Comparison of ENCODE assay signal across 8 cellular contexts in the genomic region with DNA sequence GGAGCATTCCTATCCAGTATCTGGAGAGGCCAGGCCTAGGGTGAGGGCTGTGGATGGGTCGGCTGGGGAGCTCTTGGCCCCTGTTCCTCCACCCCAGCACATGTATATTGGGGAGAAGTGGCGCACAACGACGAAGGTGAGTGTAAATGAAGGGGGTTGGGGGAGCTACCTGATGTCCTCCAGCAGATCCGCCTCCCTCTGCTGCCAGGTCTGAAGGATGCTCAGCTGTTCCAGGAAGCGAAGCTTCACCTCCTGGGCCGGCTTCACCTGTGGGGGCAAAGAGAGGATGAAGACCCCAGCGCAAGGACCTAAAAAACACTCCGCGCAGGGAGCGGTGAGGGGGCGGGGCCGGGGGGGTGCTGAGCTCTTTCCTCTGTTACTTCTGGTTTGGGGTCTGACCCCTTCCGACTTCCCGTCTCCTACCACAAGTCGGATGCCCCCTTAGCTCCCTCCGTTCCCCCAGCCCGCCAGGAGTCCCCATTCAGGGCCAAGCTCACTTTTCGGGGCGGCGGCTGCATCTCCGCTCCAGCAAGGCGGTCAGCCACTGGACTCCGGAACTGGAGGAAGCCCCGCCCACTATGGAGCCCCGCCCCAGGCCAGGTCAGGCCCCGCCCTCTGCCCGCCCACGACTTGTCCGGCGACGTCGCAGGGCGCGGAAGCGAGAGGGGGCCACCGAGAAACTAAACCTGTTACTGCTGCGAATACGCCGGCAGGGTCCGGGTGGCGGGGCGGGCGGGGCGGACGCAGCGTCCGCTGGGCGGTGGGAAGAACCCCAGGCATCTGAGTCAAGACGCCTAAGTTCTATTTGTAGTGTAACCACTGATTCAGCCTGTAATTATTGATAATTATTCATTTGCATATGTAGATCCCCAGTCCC. TPM values are rescaled to one million over a fixed set of nuclear protein-coding genes. Genes with fewer than 3 reads are reported as not detected.
DNase-seq lines count a peak whose midpoint lies in the region; ATAC-seq and TF ChIP-seq lines count a peak whose summit lies in the region.

A gene (minus strand): TSS at position 568 of the 877 bp plus-strand sequence. CDS start 50 bp downstream, at position 518.

- peak within 1 kb of the TSS; percentile 79 for H3K4me3 ChIP-seq in BJ (ENCODE audit: low read depth, low read length)
- peak within 1 kb of the TSS; percentile 68 for H3K4me3 ChIP-seq in fibroblast of mammary gland (ENCODE audit: control insufficient read depth, low read depth, low read length)

- TF ChIP-seq POLR2A in GM19099 (IDR thresholded peaks at IDR 0.05; ENCODE audit: extremely low read depth, insufficient read length, low read depth) = peak; percentile 69

- no peak for DNase-seq in BJ (ENCODE audit: low read depth)
- peak; percentile 18 for DNase-seq in OCI-M2 (lab: John Stamatoyannopoulos, UW; ENCODE audit: unreplicated experiment)
- peak; percentile 75 for DNase-seq in activated T-helper 1 cell treated with Interleukin-2 at 50 U/mL for 16 hours (ENCODE audit: low read depth)
- DNase-seq in fibroblast of mammary gland (ENCODE audit: low read depth) = peak; percentile 72
- DNase-seq in natural killer cell treated with Interleukin-12 subunit alpha and Interleukin-12 subunit beta and Interleukin-15 and Interleukin-18, amount 100 ng/mL, for 72 hours (ENCODE audit: low spot score) = peak; percentile 87
- peak; percentile 79 for DNase-seq in stimulated activated naive B cell treated with anti-CD40 and anti-IgM and Interleukin-4, amounts not matched to agents 10 μg/mL and 1 μg/mL and 100 μg/mL, for 72 hours

- CTCF ChIA-PET in BJ (lab: Yijun Ruan, JAX) = interaction anchor here (1.1 to 2.8 kb wide), 3 partner anchors 9 to 32 kb away, joined by 4 to 12 read pairs (median 9); a partner anchor contains a TSS

- H3K27me3 ChIP-seq in BJ (ENCODE audit: control insufficient read depth, insufficient read depth, low read length) = no peaks in the 10 kb centered on the region

- H3K4me1 Mint-ChIP-seq in natural killer cell treated with Interleukin-12 subunit alpha and Interleukin-12 subunit beta and Interleukin-15 and Interleukin-18, amount 100 ng/mL, for 72 hours (ENCODE audit: low read depth in 2 of 2) = peaks cover 32 to 36% of the 10 kb centered on the region in 2 donors
- H3K4me1 Mint-ChIP-seq in stimulated activated naive B cell treated with anti-CD40 and anti-IgM and Interleukin-4, amounts not matched to agents 10 μg/mL and 1 μg/mL and 100 μg/mL, for 72 hours = peaks cover 15 to 34% of the 10 kb centered on the region in 2 donors

- peaks cover 26% of the 10 kb centered on the region for H3K36me3 ChIP-seq in BJ (ENCODE audit: control insufficient read depth, insufficient read depth, low read length)

- peak within 1 kb of the TSS; percentile 84 to 95 for H3K27ac Mint-ChIP-seq in natural killer cell treated with Interleukin-12 subunit alpha and Interleukin-12 subunit beta and Interleukin-15 and Interleukin-18, amount 100 ng/mL, for 72 hours
- peak within 1 kb of the TSS; percentile 98 for H3K27ac Mint-ChIP-seq in stimulated activated naive B cell treated with anti-CD40 and anti-IgM and Interleukin-4, amounts not matched to agents 10 μg/mL and 1 μg/mL and 100 μg/mL, for 72 hours

- H3K36me3 Mint-ChIP-seq in natural killer cell treated with Interleukin-12 subunit alpha and Interleukin-12 subunit beta and Interleukin-15 and Interleukin-18, amount 100 ng/mL, for 72 hours = peaks cover 6% of the 10 kb centered on the region
- H3K36me3 Mint-ChIP-seq in stimulated activated naive B cell treated with anti-CD40 and anti-IgM and Interleukin-4, amounts not matched to agents 10 μg/mL and 1 μg/mL and 100 μg/mL, for 72 hours = peaks cover 11 to 25% of the 10 kb centered on the region in 2 donors

- ATAC-seq in HG03342 (IDR thresholded peaks at IDR 0.05; ENCODE audit: unreplicated experiment) = peak; percentile 91
- ATAC-seq in natural killer cell treated with Interleukin-12 subunit alpha and Interleukin-12 subunit beta and Interleukin-15 and Interleukin-18, amount 100 ng/mL, for 72 hours = peak; percentile 97 to 99
- ATAC-seq in stimulated activated naive B cell treated with anti-CD40 and anti-IgM and Interleukin-4, amounts not matched to agents 10 μg/mL and 1 μg/mL and 100 μg/mL, for 72 hours (replicated peaks) = peak; percentile 95 to 97

- H3K9me3 Mint-ChIP-seq in natural killer cell treated with Interleukin-12 subunit alpha and Interleukin-12 subunit beta and Interleukin-15 and Interleukin-18, amount 100 ng/mL, for 72 hours = no peaks in the 10 kb centered on the region
- H3K9me3 Mint-ChIP-seq in stimulated activated naive B cell treated with anti-CD40 and anti-IgM and Interleukin-4, amounts not matched to agents 10 μg/mL and 1 μg/mL and 100 μg/mL, for 72 hours = no peaks in the 10 kb centered on the region

- no peaks in the 10 kb centered on the region for H3K27me3 Mint-ChIP-seq in natural killer cell treated with Interleukin-12 subunit alpha and Interleukin-12 subunit beta and Interleukin-15 and Interleukin-18, amount 100 ng/mL, for 72 hours
- H3K27me3 Mint-ChIP-seq in stimulated activated naive B cell treated with anti-CD40 and anti-IgM and Interleukin-4, amounts not matched to agents 10 μg/mL and 1 μg/mL and 100 μg/mL, for 72 hours = peaks cover 6 to 7% of the 10 kb centered on the region in 2 donors

- TF ChIP-seq CTCF in BJ (IDR thresholded peaks at IDR 0.05; ENCODE audit: insufficient read depth, low read depth, low read length) (peak; percentile 32; the same call in 1 of the 2 replicates), fibroblast of mammary gland (conservative IDR thresholded peaks at IDR 0.05; ENCODE audit: control insufficient read depth, insufficient read depth, low read depth, low read length) (no peak)

- H3K4me3 Mint-ChIP-seq in natural killer cell treated with Interleukin-12 subunit alpha and Interleukin-12 subunit beta and Interleukin-15 and Interleukin-18, amount 100 ng/mL, for 72 hours = peak within 1 kb of the TSS; percentile 91
- H3K4me3 Mint-ChIP-seq in stimulated activated naive B cell treated with anti-CD40 and anti-IgM and Interleukin-4, amounts not matched to agents 10 μg/mL and 1 μg/mL and 100 μg/mL, for 72 hours = peak within 1 kb of the TSS; percentile 92 to 100

- POLR2A ChIA-PET in BJ (lab: Charles Lee) = interaction anchor here (0.6 to 0.7 kb wide), 4 partner anchors 14 to 183 kb away, joined by 3 to 5 read pairs (median 3); a partner anchor contains a TSS

RNA-seq across cellular contexts. Expression of the gene that starts here (rescaled TPM):
- 35.8 and 45.8 TPM in 2 replicates for polyA plus RNA-seq in BJ (2011; rRNA removed)
- polyA minus RNA-seq in BJ (2011; rRNA and poly(A)+ RNA removed) = 28.2 and 36.2 TPM in 2 replicates
- 10 to 100 TPM; 35.6 to 56.4 TPM for total RNA-seq in natural killer cell treated with Interleukin-12 subunit alpha and Interleukin-12 subunit beta and Interleukin-15 and Interleukin-18, amount 100 ng/mL, for 72 hours
